In genomic region chr17:38871247-38871991, GRCh38 we compare ENCODE assay signal across 7 cellular contexts. TPM values are rescaled to one million over a fixed set of nuclear protein-coding genes. Genes with fewer than 3 reads are reported as not detected.
DNase-seq lines count a peak whose midpoint lies in the region; ATAC-seq and TF ChIP-seq lines count a peak whose summit lies in the region.

No MANE protein-coding gene starts in this region.

- peak overlapping the region; percentile 91 for H3K9ac ChIP-seq in OCI-LY1 (ENCODE audit: low read length)

- peak overlapping the region; percentile 90 for H3K4me2 ChIP-seq in OCI-LY1 (ENCODE audit: low read length)

- H3F3A ChIP-seq in OCI-LY1 (ENCODE audit: insufficient read depth, low read length) = peaks cover 5% of the 10 kb centered on the region; the same call in 1 of the 2 replicates

- no peaks in the 10 kb centered on the region for H3K27me3 ChIP-seq in OCI-LY1 (ENCODE audit: insufficient read depth, low read length)

- H3K4me3 ChIP-seq in OCI-LY1 (ENCODE audit: low read depth, low read length, poor library complexity, severe bottlenecking) (peak overlapping the region; percentile 93), fibroblast of the aortic adventitia (ENCODE audit: low read depth, low read length) (peak overlapping the region; percentile 96)

- H3K9me3 ChIP-seq in OCI-LY1 (ENCODE audit: low read length) = no peaks in the 10 kb centered on the region

- peak; percentile 22 to 36 for ATAC-seq in activated T-cell treated with anti-CD3 and anti-CD28 coated beads, Interleukin-2, amount 50 U/mL, for 72 hours (replicated peaks in 1 of 2)
- ATAC-seq in HG03460 (IDR thresholded peaks at IDR 0.05; ENCODE audit: unreplicated experiment) = no peak

- H3K4me3 Mint-ChIP-seq in activated T-cell treated with anti-CD3 and anti-CD28 coated beads, Interleukin-2, amount 50 U/mL, for 72 hours = peak overlapping the region; percentile 94 to 100
- peak overlapping the region; percentile 94 for H3K4me3 Mint-ChIP-seq in osteocyte (ENCODE audit: unreplicated experiment)
- H3K4me3 Mint-ChIP-seq in type B pancreatic cell = peak overlapping the region; percentile 96

- peak; percentile 19; the same call in 1 of the 2 replicates for TF ChIP-seq CTCF in OCI-LY1 (IDR thresholded peaks at IDR 0.05; ENCODE audit: low read length)
- peak; percentile 2 for TF ChIP-seq CTCF in fibroblast of the aortic adventitia (IDR thresholded peaks at IDR 0.05; ENCODE audit: insufficient read depth, low read length)
- TF ChIP-seq CTCF in osteocyte (IDR thresholded peaks at IDR 0.05) = peak; percentile 22
- no peak for TF ChIP-seq CTCF in type B pancreatic cell (conservative IDR thresholded peaks at IDR 0.05)

- peak; percentile 43 for TF ChIP-seq POLR2A in GM18951 (IDR thresholded peaks at IDR 0.05; ENCODE audit: extremely low read depth, insufficient read depth, insufficient read length)

- DNase-seq in activated T-cell treated with anti-CD3 and anti-CD28 coated beads, Interleukin-2, amount 50 U/mL, for 72 hours = peak; percentile 82 to 87
- DNase-seq in fibroblast of the aortic adventitia (ENCODE audit: low read depth) (peak; percentile 63), osteocyte (ENCODE audit: extremely low spot score, unreplicated experiment) (no peak), type B pancreatic cell (ENCODE audit: extremely low spot score, unreplicated experiment) (no peak)

- peak overlapping the region; percentile 86 for H3K27ac Mint-ChIP-seq in activated T-cell treated with anti-CD3 and anti-CD28 coated beads, Interleukin-2, amount 50 U/mL, for 72 hours
- peak overlapping the region; percentile 84 for H3K27ac Mint-ChIP-seq in osteocyte (ENCODE audit: unreplicated experiment)
- peak overlapping the region; percentile 96 for H3K27ac Mint-ChIP-seq in type B pancreatic cell

- H3K79me2 ChIP-seq in OCI-LY1 (ENCODE audit: insufficient read depth, low read length) = peaks cover 45% of the 10 kb centered on the region

- peaks cover 74% of the 10 kb centered on the region for H3K4me1 Mint-ChIP-seq in activated T-cell treated with anti-CD3 and anti-CD28 coated beads, Interleukin-2, amount 50 U/mL, for 72 hours (ENCODE audit: low read depth)
- H3K4me1 Mint-ChIP-seq in osteocyte (ENCODE audit: unreplicated experiment) (peaks cover 68% of the 10 kb centered on the region), type B pancreatic cell (ENCODE audit: unreplicated experiment) (peaks cover 47% of the 10 kb centered on the region)

- peaks cover 65% of the 10 kb centered on the region for H3K4me1 ChIP-seq in OCI-LY1 (ENCODE audit: insufficient read depth, low read length, severe bottlenecking)

- in situ Hi-C loops in GM18951 (cut with MboI; ENCODE audit: low sequenced_read_pairs, unreplicated experiment) = no loop called here

- no peak overlapping the region for H2AFZ ChIP-seq in OCI-LY1 (ENCODE audit: low read length)

- H4K20me1 ChIP-seq in OCI-LY1 (ENCODE audit: insufficient read depth, low read length) = no peaks in the 10 kb centered on the region

- peak overlapping the region; percentile 87 for H3K27ac ChIP-seq in OCI-LY1 (ENCODE audit: low read depth, low read length, poor library complexity, severe bottlenecking)

- peaks cover 4% of the 10 kb centered on the region; the same call in 1 of the 2 replicates for H3K36me3 ChIP-seq in OCI-LY1 (ENCODE audit: insufficient read depth, low read length)

- no peaks in the 10 kb centered on the region for H3K9me3 Mint-ChIP-seq in activated T-cell treated with anti-CD3 and anti-CD28 coated beads, Interleukin-2, amount 50 U/mL, for 72 hours
- H3K9me3 Mint-ChIP-seq in osteocyte (ENCODE audit: unreplicated experiment) (no peaks in the 10 kb centered on the region), type B pancreatic cell (no peaks in the 10 kb centered on the region)

- no peaks in the 10 kb centered on the region for H3K27me3 Mint-ChIP-seq in activated T-cell treated with anti-CD3 and anti-CD28 coated beads, Interleukin-2, amount 50 U/mL, for 72 hours (ENCODE audit: low read depth)
- no peaks in the 10 kb centered on the region for H3K27me3 Mint-ChIP-seq in osteocyte (ENCODE audit: unreplicated experiment)
- peaks cover 13% of the 10 kb centered on the region for H3K27me3 Mint-ChIP-seq in type B pancreatic cell

- no peaks in the 10 kb centered on the region for H3K9me2 ChIP-seq in OCI-LY1 (ENCODE audit: low read depth, low read length)

- peaks cover 5 to 11% of the 10 kb centered on the region in 2 donors for H3K36me3 Mint-ChIP-seq in activated T-cell treated with anti-CD3 and anti-CD28 coated beads, Interleukin-2, amount 50 U/mL, for 72 hours (ENCODE audit: insufficient read depth in 2 of 2)
- peaks cover 4% of the 10 kb centered on the region for H3K36me3 Mint-ChIP-seq in osteocyte (ENCODE audit: unreplicated experiment)
- peaks cover 3% of the 10 kb centered on the region for H3K36me3 Mint-ChIP-seq in type B pancreatic cell

RNA-seq across cellular contexts. Expression of gene LASP1, which starts 1.6 kb away (rescaled TPM):
- 100 to 1,000 TPM; 160 to 172 TPM for total RNA-seq in activated T-cell treated with anti-CD3 and anti-CD28 coated beads, Interleukin-2, amount 50 U/mL, for 72 hours
- total RNA-seq in fibroblast of the aortic adventitia (ENCODE audit: low replicate concordance) (65.6 and 174 TPM in 2 replicates), osteocyte (402 and 409 TPM in 2 replicates), type B pancreatic cell (ENCODE audit: low replicate concordance) (159 and 210 TPM in 2 replicates)

RNA-seq across cellular contexts. Expression of gene RPL23, which starts 17.9 kb away (rescaled TPM):
- 1,000 to 10,000 TPM; 1,230 to 1,505 TPM for total RNA-seq in activated T-cell treated with anti-CD3 and anti-CD28 coated beads, Interleukin-2, amount 50 U/mL, for 72 hours
- 638 and 2,401 TPM in 2 replicates for total RNA-seq in fibroblast of the aortic adventitia (ENCODE audit: low replicate concordance)
- 1,245 and 1,310 TPM in 2 replicates for total RNA-seq in osteocyte
- total RNA-seq in type B pancreatic cell (ENCODE audit: low replicate concordance) = 1,908 and 1,925 TPM in 2 replicates

RNA-seq across cellular contexts. Expression of gene CWC25, which starts 46.3 kb away (rescaled TPM):
- 10 to 100 TPM; 29.7 to 33.5 TPM for total RNA-seq in activated T-cell treated with anti-CD3 and anti-CD28 coated beads, Interleukin-2, amount 50 U/mL, for 72 hours
- total RNA-seq in fibroblast of the aortic adventitia (ENCODE audit: low replicate concordance) (10.4 and 27.8 TPM in 2 replicates), osteocyte (16.5 and 17.2 TPM in 2 replicates), type B pancreatic cell (ENCODE audit: low replicate concordance) (17.7 and 19.7 TPM in 2 replicates)

Comparison
In these comparisons a context has a peak if more than half of its experiments do, and no peak if none do; other contexts are left out.
1. DNase-seq: peak in activated T-cell treated with anti-CD3 and anti-CD28 coated beads, Interleukin-2, amount 50 U/mL, for 72 hours (2 of 2) and fibroblast of the aortic adventitia (single experiment); none in osteocyte (single experiment) and type B pancreatic cell (single experiment).
2. Peak in every context shown above with its lines, with median percentiles within 50 percentile points of each other: H3K27ac Mint-ChIP-seq and H3K4me3 Mint-ChIP-seq.